ENCODE assay signal across 8 cellular contexts in genomic region chr11:37100008-37100407, GRCh38.
"Had no signal": no experiment of that assay in that cellular context is flagged by ENCODE, and none has a peak within 500 bp of the region (broad histone marks: within the 10 kb centered on the region; RNA-seq: fewer than 3 reads in every experiment).

No MANE protein-coding gene starts in this region.

- H3K4me2 ChIP-seq: KMS-11 had no signal

- H3K9ac ChIP-seq: GM23248, KMS-11 had no signal

- ATAC-seq: HCT116 had no signal

- H3K4me1 ChIP-seq: HAP-1 had no signal

- H3K9me3 ChIP-seq: HAP-1 had no signal

- H3K4me3 ChIP-seq: GM23248, HAP-1 had no signal

- H3K36me3 ChIP-seq: HAP-1 had no signal

- H2AFZ ChIP-seq: GM23248 had no signal

- H3K27ac ChIP-seq: GM23248, KMS-11 had no signal

- DNase-seq: GM23248, GOT3, H7, Karpas-422, KBM-7 had no signal
